Comparison of ENCODE assay signal across 8 cellular contexts in genomic region chr17:1180434-1180742, GRCh38. TPM values are rescaled to one million over a fixed set of nuclear protein-coding genes. Genes with fewer than 3 reads are reported as not detected.
A peak's percentile ranks its signal among the peaks of the same experiment; 100 is the strongest.
DNase-seq lines count a peak whose midpoint lies in the region; ATAC-seq and TF ChIP-seq lines count a peak whose summit lies in the region.

No MANE protein-coding gene starts in this region.

- no peak overlapping the region for H3K4me2 ChIP-seq in GM23248 (ENCODE audit: unreplicated experiment)

- WGBS in GM23248 (ENCODE audit: low coverage in 1 of 2, low lambda C conversion rate in 2 of 2, missing lambda C conversion rate in 2 of 2), 2 experiments: 48 to 55% methylated on average over 12 to 18 of the region's 19 CpGs
- no CpG with 5 or more reads among the region's 19 CpGs for WGBS in gastroesophageal sphincter (ENCODE audit: low coverage in 1 of 2), 2 donors

- TF ChIP-seq EP300 in gastroesophageal sphincter (IDR thresholded peaks at IDR 0.05): no peak

- DNase-seq in GM23248 (no peak), T-helper 17 cell (no peak), amygdala (lab: John Stamatoyannopoulos, UW) (no peak), midbrain (lab: John Stamatoyannopoulos, UW) (no peak)

- no peak overlapping the region for H3K27ac Mint-ChIP-seq in T-helper 17 cell

- no peak overlapping the region for H3K27ac ChIP-seq in GM23248
- peak overlapping the region; percentile 51 to 87 (median 82) for H3K27ac ChIP-seq in gastroesophageal sphincter
- H3K27ac ChIP-seq in skin epidermis: peak overlapping the region in 9 of 21 experiments; percentile 21 to 89 (median 61)

- no peaks in the 10 kb centered on the region for H3K36me3 Mint-ChIP-seq in T-helper 17 cell (ENCODE audit: low read depth)

- no peaks in the 10 kb centered on the region for H3K27me3 Mint-ChIP-seq in T-helper 17 cell

- no peaks in the 10 kb centered on the region for H3K27me3 ChIP-seq in GM23248 (replicated peaks; ENCODE audit: insufficient read depth)
- no peaks in the 10 kb centered on the region for H3K27me3 ChIP-seq in gastroesophageal sphincter

- H3K9ac ChIP-seq in GM23248: no peak overlapping the region

- in situ Hi-C loops in GM23248 (cut with MboI): no loop called here

- 0 out of 2 replicates have a peak overlapping the region, but pooled peaks have one; percentile 25 for H2AFZ ChIP-seq in GM23248

- H3K4me3 Mint-ChIP-seq in T-helper 17 cell: peak overlapping the region; percentile 72

- H3K4me1 Mint-ChIP-seq in T-helper 17 cell: peaks cover 11% of the 10 kb centered on the region

- H3F3A ChIP-seq in GM23248 (ENCODE audit: insufficient read depth): peaks cover 16% of the 10 kb centered on the region; the same call in 1 of the 2 replicates

- no peaks in the 10 kb centered on the region for H3K79me2 ChIP-seq in GM23248 (ENCODE audit: insufficient read depth)

- H3K9me3 ChIP-seq in GM23248 (ENCODE audit: low read depth): no peaks in the 10 kb centered on the region
- H3K9me3 ChIP-seq in T-helper 17 cell (ENCODE audit: control insufficient read depth, low read length, poor library complexity, severe bottlenecking): no peaks in the 10 kb centered on the region
- no peaks in the 10 kb centered on the region for H3K9me3 ChIP-seq in gastroesophageal sphincter

- H3K9me2 ChIP-seq in GM23248 (ENCODE audit: insufficient read depth): no peaks in the 10 kb centered on the region

- H3K4me3 ChIP-seq in GM23248 (0 out of 2 replicates have a peak overlapping the region, but pooled peaks have one; percentile 49), gastroesophageal sphincter (peak overlapping the region; percentile 81 to 92), skin epidermis (peak overlapping the region; percentile 67 to 95 (median 73))

- no peaks in the 10 kb centered on the region for H4K20me1 ChIP-seq in GM23248 (ENCODE audit: insufficient read depth)

- TF ChIP-seq POLR2A in gastroesophageal sphincter (IDR thresholded peaks at IDR 0.05): no peak

- H3K36me3 ChIP-seq in GM23248 (ENCODE audit: low read depth) (no peaks in the 10 kb centered on the region), gastroesophageal sphincter (no peaks in the 10 kb centered on the region)

- TF ChIP-seq CTCF in gastroesophageal sphincter (IDR thresholded peaks at IDR 0.05): no peak

- H3K4me1 ChIP-seq in GM23248 (ENCODE audit: insufficient read depth) (peaks cover 16% of the 10 kb centered on the region), gastroesophageal sphincter (peaks cover 0 to 58% (median 19%) of the 10 kb centered on the region in 3 donors)

- ATAC-seq in T-helper 17 cell (no peak), gastroesophageal sphincter (no peak), HG02763 (IDR thresholded peaks at IDR 0.05; ENCODE audit: unreplicated experiment) (no peak), HG02970 (IDR thresholded peaks at IDR 0.05; ENCODE audit: low FRiP score, unreplicated experiment) (no peak)

RNA-seq across cellular contexts. Expression of gene ABR, which starts 0.6 kb away (rescaled TPM):
- total RNA-seq in GM23248 (2014; rRNA removed; shearing (Covaris generic)): 31.0 and 38.2 TPM in 2 replicates
- polyA plus RNA-seq in GM23248 (2016; fragmentation: Nextera tagmentation; extraction: Ambion mirVana): 24.4 and 26.7 TPM in 2 replicates
- total RNA-seq in T-helper 17 cell (100 to 1,000 TPM; 101 to 130 TPM), gastroesophageal sphincter (100 to 1,000 TPM in 3 of 4 donors, 10 to 100 TPM in 1; 62.6 to 147 (median 114) TPM)
